In the genomic region with DNA sequence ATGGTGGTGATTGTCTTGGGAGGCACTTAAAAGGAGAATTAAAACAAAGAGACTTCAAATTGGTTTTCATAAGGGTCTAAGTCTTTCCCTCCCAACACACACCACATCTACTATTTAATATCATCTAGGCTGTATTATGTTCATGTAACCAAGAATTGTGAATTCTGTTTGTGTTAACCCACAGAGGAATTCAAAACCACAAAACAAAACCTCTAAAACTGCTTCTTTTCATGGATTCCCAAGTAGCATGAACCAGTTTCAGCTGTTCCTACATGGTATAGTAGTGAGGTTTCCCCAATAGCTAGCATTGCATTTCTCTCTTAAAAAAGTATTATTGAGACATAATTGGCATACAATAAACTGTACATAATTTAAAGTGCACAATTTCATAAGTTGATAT, we compare ENCODE assay signal across 17 cellular contexts.
DNase-seq lines count a peak whose midpoint lies in the region; ATAC-seq and TF ChIP-seq lines count a peak whose summit lies in the region.
"Had no signal": no experiment of that assay in that cellular context is flagged by ENCODE, and none has a peak within 500 bp of the region (broad histone marks: within the 10 kb centered on the region; RNA-seq: fewer than 3 reads in every experiment).

No MANE protein-coding gene starts in this region.

- H3K36me3 ChIP-seq in DND-41 (ENCODE audit: insufficient read depth, low read length), result no peaks in the 10 kb centered on the region
- no peaks in the 10 kb centered on the region for H3K36me3 ChIP-seq in GM23248 (ENCODE audit: low read depth)
- H3K36me3 ChIP-seq: BLaER1 treated with 17β-estradiol and CSF1 and Interleukin-3, amounts not matched to agents 10 nM and 100 nM had no signal

- ATAC-seq in DND-41 (ENCODE audit: insufficient read depth, low read depth), result peak; percentile 85

- no peaks in the 10 kb centered on the region for H3K79me2 ChIP-seq in DND-41 (ENCODE audit: insufficient read depth, low read length)
- H3K79me2 ChIP-seq in GM23248 (ENCODE audit: insufficient read depth), result no peaks in the 10 kb centered on the region

- H3K4me1 ChIP-seq in DND-41 (ENCODE audit: insufficient read depth, low read length), result peaks cover 19% of the 10 kb centered on the region
- no peaks in the 10 kb centered on the region for H3K4me1 ChIP-seq in GM23248 (ENCODE audit: insufficient read depth)

- in situ Hi-C loops in astrocyte of the cerebellum (cut with HindIII; ENCODE audit: low sequenced_read_pairs) (no loop called here), GM23248 (cut with MboI) (no loop called here)

- no peaks in the 10 kb centered on the region for H3F3A ChIP-seq in GM23248 (ENCODE audit: insufficient read depth)

- H3K9ac ChIP-seq in DND-41 (ENCODE audit: low read depth, low read length) (no peak overlapping the region), GM23248 (no peak overlapping the region)
- H3K9ac ChIP-seq: BLaER1 treated with 17β-estradiol and CSF1 and Interleukin-3, amounts not matched to agents 10 nM and 100 nM had no signal

- H3K27me3 ChIP-seq in DND-41 (ENCODE audit: insufficient read depth, low read length, poor library complexity), result no peaks in the 10 kb centered on the region
- no peaks in the 10 kb centered on the region for H3K27me3 ChIP-seq in GM23248 (replicated peaks; ENCODE audit: insufficient read depth)
- H3K27me3 ChIP-seq: BLaER1 treated with 17β-estradiol and CSF1 and Interleukin-3, amounts not matched to agents 10 nM and 100 nM had no signal

- peaks cover 3% of the 10 kb centered on the region; the same call in 1 of the 2 replicates for H4K20me1 ChIP-seq in DND-41 (ENCODE audit: insufficient read depth, low read length)
- H4K20me1 ChIP-seq in GM23248 (ENCODE audit: insufficient read depth), result no peaks in the 10 kb centered on the region
- H4K20me1 ChIP-seq: BLaER1 treated with 17β-estradiol and CSF1 and Interleukin-3, amounts not matched to agents 10 nM and 100 nM had no signal

- no peaks in the 10 kb centered on the region for H3K9me2 ChIP-seq in GM23248 (ENCODE audit: insufficient read depth)

- no peak for TF ChIP-seq CTCF in DND-41 (IDR thresholded peaks at IDR 0.05; ENCODE audit: borderline replicate concordance, extremely low read depth, low read length, poor library complexity, severe bottlenecking)
- TF ChIP-seq CTCF in astrocyte of the cerebellum (IDR thresholded peaks at IDR 0.05; ENCODE audit: low read depth, low read length, missing control alignments), result no peak

- H3K27ac ChIP-seq in DND-41 (ENCODE audit: low read length), result no peak overlapping the region
- no peak overlapping the region for H3K27ac ChIP-seq in GM23248
- H3K27ac ChIP-seq: BLaER1 treated with 17β-estradiol and CSF1 and Interleukin-3, amounts not matched to agents 10 nM and 100 nM had no signal

- no peak for DNase-seq in DND-41
- DNase-seq in LHCN-M2 (ENCODE audit: low read depth), result peak; percentile 59
- peak; percentile 49 for DNase-seq in astrocyte of the cerebellum (ENCODE audit: low read depth)
- DNase-seq in foreskin melanocyte, result peak; percentile 22
- no peak for DNase-seq in GM23248
- no peak for DNase-seq in DMS53 treated with DMSO at 0.1 percent for 48 hours (lab: John Stamatoyannopoulos, UW; ENCODE audit: unreplicated experiment)
- no peak for DNase-seq in A172 (ENCODE audit: low spot score)
- DNase-seq: 8988T; ACHN; Calu3; CD4-positive, CD25-positive, alpha-beta regulatory T cell; DMS 273 treated with DMSO at 0.1 percent for 48 hours; DMS79; EL; HCEC 1CT; HFFc6 had no signal

- H2AFZ ChIP-seq in DND-41 (ENCODE audit: low read depth, low read length), result no peak overlapping the region
- no peak overlapping the region for H2AFZ ChIP-seq in GM23248

- no peak overlapping the region for H3K4me2 ChIP-seq in DND-41 (ENCODE audit: insufficient read depth, low read length)
- H3K4me2 ChIP-seq in GM23248 (ENCODE audit: unreplicated experiment), result no peak overlapping the region

- H3K4me3 ChIP-seq in DND-41 (ENCODE audit: low read depth in 1 of 2, low read length in 2 of 2) (no peak overlapping the region), astrocyte of the cerebellum (ENCODE audit: low read depth, low read length) (no peak overlapping the region), GM23248 (no peak overlapping the region)
- H3K4me3 ChIP-seq: BLaER1 treated with 17β-estradiol and CSF1 and Interleukin-3, amounts not matched to agents 10 nM and 100 nM had no signal

- H3K9me3 ChIP-seq in DND-41 (ENCODE audit: insufficient read depth, low read length, severe bottlenecking) (no peaks in the 10 kb centered on the region), GM23248 (ENCODE audit: low read depth) (no peaks in the 10 kb centered on the region)
- H3K9me3 ChIP-seq: BLaER1 treated with 17β-estradiol and CSF1 and Interleukin-3, amounts not matched to agents 10 nM and 100 nM had no signal

Comparison
In these comparisons a context has a peak if more than half of its experiments do, and no peak if none do; other contexts are left out.
1. DNase-seq: peak in LHCN-M2 (single experiment), astrocyte of the cerebellum (single experiment) and foreskin melanocyte (single experiment); none in DND-41 (single experiment), GM23248 (single experiment), DMS53 treated with DMSO at 0.1 percent for 48 hours (single experiment) and A172 (single experiment).